1 cellular context compared by ENCODE assay signal in the genomic region with DNA sequence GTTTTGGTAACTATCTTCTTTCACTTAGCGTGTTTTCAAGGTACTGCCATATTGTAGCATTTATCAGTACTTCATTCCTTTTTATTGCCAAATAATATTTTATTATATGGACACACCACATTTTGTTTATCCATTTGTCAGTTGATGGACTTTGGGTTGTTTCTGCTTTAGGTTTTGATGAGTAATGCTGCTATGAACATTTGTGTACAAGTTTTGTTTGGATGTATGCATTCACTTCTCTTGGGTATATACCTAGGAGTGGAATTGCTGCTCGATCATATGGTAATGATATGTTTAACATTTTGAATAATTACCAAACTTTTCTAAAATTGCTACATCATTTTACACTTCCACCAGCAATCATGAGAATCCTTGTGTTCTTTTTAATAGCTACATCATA.
TF ChIP-seq lines count a peak whose summit lies in the region.

No MANE protein-coding gene starts in this region.

TF ChIP-seq in HepG2, 621 proteins besides CTCF, POLR2A, EP300 and RAD21:
- TF ChIP-seq ZNF510 (CRISPR knock-in tag; IDR thresholded peaks at IDR 0.05; ENCODE audit: low read depth): 0 out of 2 replicates have a peak, but pooled peaks have one; percentile 28
- TF ChIP-seq SMAD1 (CRISPR knock-in tag; IDR thresholded peaks at IDR 0.05; ENCODE audit: borderline replicate concordance, low read depth): no peak
- peak; percentile 90; the same call in 1 of the 2 replicates for TF ChIP-seq ZNF709 (CRISPR knock-in tag; IDR thresholded peaks at IDR 0.05)
- TF ChIP-seq FOXP1 (IDR thresholded peaks at IDR 0.05): no peak
- TF ChIP-seq FOXP1 (CRISPR knock-in tag; IDR thresholded peaks at IDR 0.05): peak; percentile 34; the same call in 1 of the 2 replicates
- TF ChIP-seq FOXA3 (CRISPR knock-in tag; IDR thresholded peaks at IDR 0.05): 0 out of 2 replicates have a peak, but pooled peaks have one; percentile 7
